ENCODE assay signal across 21 cellular contexts in genomic region chr7:146028251-146028750, GRCh38.
DNase-seq lines count a peak whose midpoint lies in the region; ATAC-seq, FAIRE-seq and TF ChIP-seq lines count a peak whose summit lies in the region.
"Had no signal": no experiment of that assay in that cellular context is flagged by ENCODE, and none has a peak within 500 bp of the region (broad histone marks: within the 10 kb centered on the region; RNA-seq: fewer than 3 reads in every experiment).

No MANE protein-coding gene starts in this region.

- TF ChIP-seq CTCF in SK-N-SH (IDR thresholded peaks at IDR 0.05): no peak
- TF ChIP-seq CTCF in D721Med (IDR thresholded peaks at IDR 0.05; ENCODE audit: insufficient read depth, missing control alignments): no peak

- H3K27me3 Mint-ChIP-seq in effector memory CD8-positive, alpha-beta T cell: no peaks in the 10 kb centered on the region
- H3K27me3 Mint-ChIP-seq: CD4-positive, alpha-beta memory T cell; CD4-positive, CD25-positive, alpha-beta regulatory T cell; CD8-positive, alpha-beta memory T cell had no signal

- TF ChIP-seq RAD21 in SK-N-SH (IDR thresholded peaks at IDR 0.05; ENCODE audit: low read length): no peak

- peaks cover 8 to 27% of the 10 kb centered on the region in 2 donors for H3K9me3 Mint-ChIP-seq in effector memory CD8-positive, alpha-beta T cell

- H3K79me2 ChIP-seq in SK-N-SH (ENCODE audit: insufficient read depth): no peaks in the 10 kb centered on the region

- no peaks in the 10 kb centered on the region for H3F3A ChIP-seq in SK-N-SH (replicated peaks; ENCODE audit: insufficient read depth)

- H4K20me1 ChIP-seq in SK-N-SH (ENCODE audit: insufficient read depth): no peaks in the 10 kb centered on the region
- H4K20me1 ChIP-seq: BLaER1 had no signal

- no peaks in the 10 kb centered on the region for H3K4me1 ChIP-seq in SK-N-SH (ENCODE audit: control insufficient read depth in 1 of 2, insufficient read depth in 2 of 2, low read depth in 1 of 2, low read length in 1 of 2)
- H3K4me1 ChIP-seq: BE2C, BLaER1 had no signal

- FAIRE-seq in D721Med (lab: Jason Lieb, UNC): no peak
- FAIRE-seq: G401.6, GM12891, GM19239 had no signal

- H2AFZ ChIP-seq in SK-N-SH (ENCODE audit: low read depth): no peak overlapping the region

- H3K27me3 ChIP-seq in SK-N-SH (ENCODE audit: insufficient read depth): no peaks in the 10 kb centered on the region
- H3K27me3 ChIP-seq: BE2C, BLaER1 had no signal

- no peaks in the 10 kb centered on the region for H3K4me1 Mint-ChIP-seq in effector memory CD8-positive, alpha-beta T cell (ENCODE audit: low read depth in 2 of 2)
- H3K4me1 Mint-ChIP-seq: CD14-positive monocyte; CD4-positive, alpha-beta memory T cell; CD4-positive, CD25-positive, alpha-beta regulatory T cell; CD8-positive, alpha-beta memory T cell had no signal

- no peaks in the 10 kb centered on the region for H3K36me3 ChIP-seq in SK-N-SH (replicated peaks in 1 of 2; ENCODE audit: control insufficient read depth in 1 of 2, insufficient read depth in 2 of 2, low read length in 1 of 2)
- H3K36me3 ChIP-seq: BE2C, BLaER1 had no signal

- TF ChIP-seq EP300 in SK-N-SH (IDR thresholded peaks at IDR 0.05; ENCODE audit: borderline replicate concordance in 1 of 2, low read depth in 1 of 2, low read length in 1 of 2): no peak

- no peaks in the 10 kb centered on the region for H3K9me2 ChIP-seq in SK-N-SH

- 0 out of 2 replicates have a peak, but pooled peaks cover 5% of the 10 kb centered on the region for H3K9me3 ChIP-seq in SK-N-SH
- H3K9me3 ChIP-seq: BE2C, BLaER1 had no signal

- POLR2A ChIA-PET in SK-N-SH (lab: Yijun Ruan, JAX): no interaction called here

- no peak overlapping the region for H3K27ac ChIP-seq in SK-N-SH (ENCODE audit: low read depth in 2 of 2, low read length in 1 of 2)
- H3K27ac ChIP-seq: BLaER1 had no signal

- no peaks in the 10 kb centered on the region for H3K36me3 Mint-ChIP-seq in effector memory CD8-positive, alpha-beta T cell (ENCODE audit: insufficient read depth)
- H3K36me3 Mint-ChIP-seq: CD14-positive monocyte; CD4-positive, alpha-beta memory T cell; CD4-positive, CD25-positive, alpha-beta regulatory T cell; CD8-positive, alpha-beta memory T cell had no signal

- H3K4me2 ChIP-seq in SK-N-SH: no peak overlapping the region
- H3K4me2 ChIP-seq: BLaER1 had no signal

- CTCF ChIA-PET in SK-N-SH (lab: Yijun Ruan, JAX): interaction anchor here (1.3 kb wide), 1 partner anchor 62 kb away, joined by 5 read pairs; no protein-coding TSS in a partner anchor

- H3K4me3 ChIP-seq in SK-N-SH (ENCODE audit: low read depth in 2 of 2, low read length in 1 of 2): no peak overlapping the region
- H3K4me3 ChIP-seq: BLaER1 had no signal

- no peak overlapping the region for H3K9ac ChIP-seq in SK-N-SH
- H3K9ac ChIP-seq: BLaER1 had no signal

- under 1% methylated on average over 3 of the region's 3 CpGs for WGBS in SK-N-SH (ENCODE audit: low lambda C conversion rate)

- H3K27ac Mint-ChIP-seq in effector memory CD8-positive, alpha-beta T cell: no peak overlapping the region
- H3K27ac Mint-ChIP-seq: CD14-positive monocyte; CD4-positive, alpha-beta memory T cell; CD4-positive, CD25-positive, alpha-beta regulatory T cell; CD8-positive, alpha-beta memory T cell had no signal

- ATAC-seq in SK-N-SH treated with all-trans-retinoic acid at 6 μM for 48 hours: no peak
- no peak for ATAC-seq in effector memory CD8-positive, alpha-beta T cell (replicated peaks)

- no peak overlapping the region for H3K4me3 Mint-ChIP-seq in effector memory CD8-positive, alpha-beta T cell
- H3K4me3 Mint-ChIP-seq: CD14-positive monocyte; CD4-positive, alpha-beta memory T cell; CD4-positive, CD25-positive, alpha-beta regulatory T cell; CD8-positive, alpha-beta memory T cell had no signal

- DNase-seq in SK-N-SH (peak; percentile 10), SK-N-DZ (ENCODE audit: low spot score) (peak; percentile 96), left kidney (ENCODE audit: low read depth, low spot score) (peak; percentile 23), D721Med (ENCODE audit: insufficient read length, low spot score) (no peak)
- no peak for DNase-seq in effector memory CD8-positive, alpha-beta T cell
- DNase-seq: 8988T; ACHN; BE2C; C1 segment of cervical spinal cord; CD4-positive, alpha-beta memory T cell; CD4-positive, CD25-positive, alpha-beta regulatory T cell; CD8-positive, alpha-beta memory T cell; COR-L47; DMS79 treated with DMSO at 0.1 percent for 48 hours; GF-D8 had no signal

TF ChIP-seq in SK-N-SH, 30 proteins besides CTCF, POLR2A, EP300 and RAD21 (continues in another document):
- no peak for TF ChIP-seq RCOR1 (IDR thresholded peaks at IDR 0.05; ENCODE audit: low read length)
- TF ChIP-seq GABPA (IDR thresholded peaks at IDR 0.05; ENCODE audit: low read depth): no peak
- no peak for TF ChIP-seq MXI1 (IDR thresholded peaks at IDR 0.05; ENCODE audit: low read depth, low read length)
- TF ChIP-seq TCF12 (IDR thresholded peaks at IDR 0.05): no peak
- TF ChIP-seq CHD2 (IDR thresholded peaks at IDR 0.05; ENCODE audit: low read length, partially characterized antibody): no peak
- TF ChIP-seq POLR2AphosphoS5 (IDR thresholded peaks at IDR 0.05; ENCODE audit: low read depth, low read length): no peak
- TF ChIP-seq, protein P1, sequence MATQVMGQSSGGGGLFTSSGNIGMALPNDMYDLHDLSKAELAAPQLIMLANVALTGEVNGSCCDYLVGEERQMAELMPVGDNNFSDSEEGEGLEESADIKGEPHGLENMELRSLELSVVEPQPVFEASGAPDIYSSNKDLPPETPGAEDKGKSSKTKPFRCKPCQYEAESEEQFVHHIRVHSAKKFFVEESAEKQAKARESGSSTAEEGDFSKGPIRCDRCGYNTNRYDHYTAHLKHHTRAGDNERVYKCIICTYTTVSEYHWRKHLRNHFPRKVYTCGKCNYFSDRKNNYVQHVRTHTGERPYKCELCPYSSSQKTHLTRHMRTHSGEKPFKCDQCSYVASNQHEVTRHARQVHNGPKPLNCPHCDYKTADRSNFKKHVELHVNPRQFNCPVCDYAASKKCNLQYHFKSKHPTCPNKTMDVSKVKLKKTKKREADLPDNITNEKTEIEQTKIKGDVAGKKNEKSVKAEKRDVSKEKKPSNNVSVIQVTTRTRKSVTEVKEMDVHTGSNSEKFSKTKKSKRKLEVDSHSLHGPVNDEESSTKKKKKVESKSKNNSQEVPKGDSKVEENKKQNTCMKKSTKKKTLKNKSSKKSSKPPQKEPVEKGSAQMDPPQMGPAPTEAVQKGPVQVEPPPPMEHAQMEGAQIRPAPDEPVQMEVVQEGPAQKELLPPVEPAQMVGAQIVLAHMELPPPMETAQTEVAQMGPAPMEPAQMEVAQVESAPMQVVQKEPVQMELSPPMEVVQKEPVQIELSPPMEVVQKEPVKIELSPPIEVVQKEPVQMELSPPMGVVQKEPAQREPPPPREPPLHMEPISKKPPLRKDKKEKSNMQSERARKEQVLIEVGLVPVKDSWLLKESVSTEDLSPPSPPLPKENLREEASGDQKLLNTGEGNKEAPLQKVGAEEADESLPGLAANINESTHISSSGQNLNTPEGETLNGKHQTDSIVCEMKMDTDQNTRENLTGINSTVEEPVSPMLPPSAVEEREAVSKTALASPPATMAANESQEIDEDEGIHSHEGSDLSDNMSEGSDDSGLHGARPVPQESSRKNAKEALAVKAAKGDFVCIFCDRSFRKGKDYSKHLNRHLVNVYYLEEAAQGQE (IDR thresholded peaks at IDR 0.05; ENCODE audit: low read depth, low read length): no peak

TF ChIP-seq in SK-N-SH treated with all-trans-retinoic acid at 6 μM for 48 hours, 23 proteins besides CTCF, POLR2A, EP300 and RAD21:
- TF ChIP-seq, protein P2, sequence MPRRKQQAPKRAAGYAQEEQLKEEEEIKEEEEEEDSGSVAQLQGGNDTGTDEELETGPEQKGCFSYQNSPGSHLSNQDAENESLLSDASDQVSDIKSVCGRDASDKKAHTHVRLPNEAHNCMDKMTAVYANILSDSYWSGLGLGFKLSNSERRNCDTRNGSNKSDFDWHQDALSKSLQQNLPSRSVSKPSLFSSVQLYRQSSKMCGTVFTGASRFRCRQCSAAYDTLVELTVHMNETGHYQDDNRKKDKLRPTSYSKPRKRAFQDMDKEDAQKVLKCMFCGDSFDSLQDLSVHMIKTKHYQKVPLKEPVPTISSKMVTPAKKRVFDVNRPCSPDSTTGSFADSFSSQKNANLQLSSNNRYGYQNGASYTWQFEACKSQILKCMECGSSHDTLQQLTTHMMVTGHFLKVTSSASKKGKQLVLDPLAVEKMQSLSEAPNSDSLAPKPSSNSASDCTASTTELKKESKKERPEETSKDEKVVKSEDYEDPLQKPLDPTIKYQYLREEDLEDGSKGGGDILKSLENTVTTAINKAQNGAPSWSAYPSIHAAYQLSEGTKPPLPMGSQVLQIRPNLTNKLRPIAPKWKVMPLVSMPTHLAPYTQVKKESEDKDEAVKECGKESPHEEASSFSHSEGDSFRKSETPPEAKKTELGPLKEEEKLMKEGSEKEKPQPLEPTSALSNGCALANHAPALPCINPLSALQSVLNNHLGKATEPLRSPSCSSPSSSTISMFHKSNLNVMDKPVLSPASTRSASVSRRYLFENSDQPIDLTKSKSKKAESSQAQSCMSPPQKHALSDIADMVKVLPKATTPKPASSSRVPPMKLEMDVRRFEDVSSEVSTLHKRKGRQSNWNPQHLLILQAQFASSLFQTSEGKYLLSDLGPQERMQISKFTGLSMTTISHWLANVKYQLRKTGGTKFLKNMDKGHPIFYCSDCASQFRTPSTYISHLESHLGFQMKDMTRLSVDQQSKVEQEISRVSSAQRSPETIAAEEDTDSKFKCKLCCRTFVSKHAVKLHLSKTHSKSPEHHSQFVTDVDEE (CRISPR knock-in tag; IDR thresholded peaks at IDR 0.05): no peak
- no peak for TF ChIP-seq ESRRG (CRISPR knock-in tag; IDR thresholded peaks at IDR 0.05)
- TF ChIP-seq ISL1 (CRISPR knock-in tag; IDR thresholded peaks at IDR 0.05): no peak

Comparison
In these comparisons a context has a peak if more than half of its experiments do, and no peak if none do; other contexts are left out.
1. DNase-seq: peak in SK-N-SH (single experiment), SK-N-DZ (single experiment) and left kidney (single experiment); none in D721Med (single experiment) and effector memory CD8-positive, alpha-beta T cell (0 of 3).